ENCODE assay signal across 31 cellular contexts in genomic region chr17:41824086-41824485, GRCh38. TPM values are rescaled to one million over a fixed set of nuclear protein-coding genes. Genes with fewer than 3 reads are reported as not detected.
DNase-seq lines count a peak whose midpoint lies in the region; ATAC-seq and TF ChIP-seq lines count a peak whose summit lies in the region.
"Had no signal": no experiment of that assay in that cellular context is flagged by ENCODE, and none has a peak within 500 bp of the region (broad histone marks: within the 10 kb centered on the region; RNA-seq: fewer than 3 reads in every experiment).

No MANE protein-coding gene starts in this region.

- intact Hi-C loops in right cardiac atrium (cut with DNase I): no loop called here
- intact Hi-C loops in CD14-positive monocyte (cut with micrococcal nuclease): no loop called here

- ATAC-seq in right cardiac atrium (no peak), HG03521 (IDR thresholded peaks at IDR 0.05; ENCODE audit: unreplicated experiment) (no peak)
- ATAC-seq: GM12878; stimulated activated memory B cell treated with anti-CD40 and anti-IgM and Interleukin-4, amounts not matched to agents 10 μg/mL and 1 μg/mL and 100 μg/mL, for 72 hours had no signal

- H3K9me3 ChIP-seq in cardiac muscle cell (ENCODE audit: low read depth) (no peaks in the 10 kb centered on the region), right cardiac atrium (ENCODE audit: control insufficient read depth, low read length) (no peaks in the 10 kb centered on the region)
- H3K9me3 ChIP-seq: BLaER1, breast epithelium, Caco-2, colonic mucosa, HAP-1, right atrium auricular region, suprapubic skin had no signal

- DNase-seq in cardiac muscle cell (ENCODE audit: low read depth in 1 of 2, low spot score in 1 of 2): no peak
- DNase-seq in right cardiac atrium: no peak
- peak; percentile 57 for DNase-seq in fibroblast of the aortic adventitia (ENCODE audit: low read depth)
- no peak for DNase-seq in NCI-H345 (lab: John Stamatoyannopoulos, UW)
- no peak for DNase-seq in CD14-positive monocyte (ENCODE audit: low spot score)
- DNase-seq: activated T-cell treated with anti-CD3 and anti-CD28 coated beads, Interleukin-2, amount 50 U/mL, for 1 hour; amniotic stem cell; Caco-2; colonic mucosa; DMS79 treated with DMSO at 0.1 percent for 48 hours; effector memory CD4-positive, alpha-beta T cell; erythroblast; islet precursor cell; NCI-H526 treated with DMSO at 0.1 percent for 48 hours; stimulated activated CD4-positive, alpha-beta T cell treated with anti-CD3 and anti-CD28 coated beads, Interleukin-4, amount 100 ng/mL, for 1 hour had no signal

- peaks cover 2 to 4% of the 10 kb centered on the region in 2 donors for H3K36me3 Mint-ChIP-seq in CD14-positive monocyte

- H3K27ac Mint-ChIP-seq in CD14-positive monocyte: no peak overlapping the region
- H3K27ac Mint-ChIP-seq: stimulated activated memory B cell treated with anti-CD40 and anti-IgM and Interleukin-4, amounts not matched to agents 10 μg/mL and 1 μg/mL and 100 μg/mL, for 72 hours had no signal

- H3K4me1 ChIP-seq in cardiac muscle cell (ENCODE audit: low read depth) (no peaks in the 10 kb centered on the region), right cardiac atrium (ENCODE audit: control insufficient read depth, insufficient read depth, low read length) (no peaks in the 10 kb centered on the region)
- H3K4me1 ChIP-seq: BLaER1, breast epithelium, Caco-2, colonic mucosa, HAP-1, parathyroid adenoma, right atrium auricular region, suprapubic skin had no signal

- no peak overlapping the region for H3K4me3 ChIP-seq in cardiac muscle cell
- H3K4me3 ChIP-seq in right cardiac atrium (ENCODE audit: low read length): no peak overlapping the region
- H3K4me3 ChIP-seq in fibroblast of the aortic adventitia (ENCODE audit: low read depth, low read length): no peak overlapping the region
- H3K4me3 ChIP-seq: BLaER1, breast epithelium, colonic mucosa, GM12878, HAP-1, right atrium auricular region, suprapubic skin had no signal

- H3K36me3 ChIP-seq in cardiac muscle cell: peaks cover 21% of the 10 kb centered on the region
- H3K36me3 ChIP-seq: breast epithelium, colonic mucosa had no signal

- H3K27me3 ChIP-seq in cardiac muscle cell (no peaks in the 10 kb centered on the region), right cardiac atrium (ENCODE audit: control insufficient read depth, insufficient read depth) (no peaks in the 10 kb centered on the region)
- H3K27me3 ChIP-seq: BLaER1, breast epithelium, colonic mucosa, right atrium auricular region, suprapubic skin had no signal

- H3K27ac ChIP-seq in cardiac muscle cell: peak overlapping the region; percentile 39
- no peak overlapping the region for H3K27ac ChIP-seq in right cardiac atrium (ENCODE audit: low read length)
- H3K27ac ChIP-seq: BLaER1, colonic mucosa, HL-60, parathyroid adenoma, right atrium auricular region, suprapubic skin had no signal

- H3K4me1 Mint-ChIP-seq in CD14-positive monocyte: no peaks in the 10 kb centered on the region
- H3K4me1 Mint-ChIP-seq: nephron; stimulated activated memory B cell treated with anti-CD40 and anti-IgM and Interleukin-4, amounts not matched to agents 10 μg/mL and 1 μg/mL and 100 μg/mL, for 72 hours had no signal

- WGBS in right cardiac atrium: 60% methylated on average over 7 of the region's 7 CpGs

- H3K4me3 Mint-ChIP-seq in CD14-positive monocyte: no peak overlapping the region
- H3K4me3 Mint-ChIP-seq: nephron; stimulated activated memory B cell treated with anti-CD40 and anti-IgM and Interleukin-4, amounts not matched to agents 10 μg/mL and 1 μg/mL and 100 μg/mL, for 72 hours had no signal

- H3K9me3 Mint-ChIP-seq in CD14-positive monocyte: peaks cover 0 to 2% (median 0%) of the 10 kb centered on the region in 7 donors
- H3K9me3 Mint-ChIP-seq: nephron; stimulated activated memory B cell treated with anti-CD40 and anti-IgM and Interleukin-4, amounts not matched to agents 10 μg/mL and 1 μg/mL and 100 μg/mL, for 72 hours had no signal

- peaks cover 0 to 6% (median 1%) of the 10 kb centered on the region in 3 donors for H3K27me3 Mint-ChIP-seq in CD14-positive monocyte (ENCODE audit: low read depth in 3 of 3)

- TF ChIP-seq CTCF in cardiac muscle cell (IDR thresholded peaks at IDR 0.05; ENCODE audit: low read depth, low read length) (no peak), fibroblast of the aortic adventitia (IDR thresholded peaks at IDR 0.05; ENCODE audit: insufficient read depth, low read length) (no peak), CD14-positive monocyte (IDR thresholded peaks at IDR 0.05) (no peak)

RNA-seq across cellular contexts. Expression of gene FKBP10, which starts 11.3 kb away (rescaled TPM):
- total RNA-seq in cardiac muscle cell (265 and 336 TPM in 2 replicates), right cardiac atrium (10 to 100 TPM; 26.5 to 42.7 (median 38.8) TPM), fibroblast of the aortic adventitia (ENCODE audit: low replicate concordance) (187 and 270 TPM in 2 replicates)
- polyA plus RNA-seq in cardiac muscle cell (113 and 165 TPM in 2 replicates), right cardiac atrium (24.8 TPM), CD14-positive monocyte (not detected)

RNA-seq across cellular contexts. Expression of gene NT5C3B, which starts 11.9 kb away (rescaled TPM):
- total RNA-seq in cardiac muscle cell (164 and 190 TPM in 2 replicates), right cardiac atrium (10 to 100 TPM; 29.1 to 46.6 (median 32.1) TPM), fibroblast of the aortic adventitia (ENCODE audit: low replicate concordance) (38.5 and 93.2 TPM in 2 replicates)
- polyA plus RNA-seq in cardiac muscle cell (221 and 222 TPM in 2 replicates), right cardiac atrium (40.5 TPM), CD14-positive monocyte (10 to 100 TPM; 13.5 to 14.2 TPM)

RNA-seq across cellular contexts. Expression of gene P3H4, which starts 12.3 kb away (rescaled TPM):
- total RNA-seq in cardiac muscle cell: 118 and 153 TPM in 2 replicates
- 137 and 138 TPM in 2 replicates for polyA plus RNA-seq in cardiac muscle cell
- total RNA-seq in right cardiac atrium: 10 to 100 TPM; 12.1 to 17.1 (median 13.9) TPM
- 9.8 TPM for polyA plus RNA-seq in right cardiac atrium
- 30.2 and 35.5 TPM in 2 replicates for total RNA-seq in fibroblast of the aortic adventitia (ENCODE audit: low replicate concordance)
- polyA plus RNA-seq in CD14-positive monocyte: under 1 TPM; 0.16 to 0.46 TPM

RNA-seq across cellular contexts. Expression of gene KLHL10, which starts 13.5 kb away (rescaled TPM):
- total RNA-seq in cardiac muscle cell (0.36 TPM in 1 of 2 replicates, not detected in the other), right cardiac atrium (under 1 TPM in 3 of 4 donors, not detected in 1; 0.26 to 0.33 (median 0.28) TPM), fibroblast of the aortic adventitia (ENCODE audit: low replicate concordance) (0.09 and 0.90 TPM in 2 replicates)
- polyA plus RNA-seq in cardiac muscle cell (0.14 TPM in 1 of 2 replicates, not detected in the other), right cardiac atrium (0.09 TPM), CD14-positive monocyte (not detected)
- total RNA-seq: Caco-2; colonic mucosa; LHCN-M2; lower leg skin; mononuclear cell; right atrium auricular region; SK-MEL-5; T-helper 1 cell treated with Interleukin-12 subunit alpha and Interleukin-12 subunit beta and Interleukin-4 antibody, amounts not matched to agents 30 ng/mL and 1 ng/mL, for 36 hours had no signal

RNA-seq across cellular contexts. Expression of gene JUP, which starts 37.6 kb away (rescaled TPM):
- total RNA-seq in cardiac muscle cell (296 and 359 TPM in 2 replicates), right cardiac atrium (100 to 1,000 TPM; 135 to 239 (median 187) TPM), fibroblast of the aortic adventitia (ENCODE audit: low replicate concordance) (4.7 and 8.9 TPM in 2 replicates)
- polyA plus RNA-seq in cardiac muscle cell (160 and 206 TPM in 2 replicates), right cardiac atrium (145 TPM), CD14-positive monocyte (10 to 100 TPM; 14.0 to 15.4 TPM)
- total RNA-seq: LHCN-M2 had no signal
